8 cellular contexts compared by ENCODE assay signal in genomic region chr20:37431786-37432185, GRCh38.
"Had no signal": no experiment of that assay in that cellular context is flagged by ENCODE, and none has a peak within 500 bp of the region (broad histone marks: within the 10 kb centered on the region; RNA-seq: fewer than 3 reads in every experiment).

No MANE protein-coding gene starts in this region.

- DNase-seq: GM23248, GOT3, H7, HFFc6 had no signal

- H3K27ac ChIP-seq: GM23248, HL-60 had no signal

- H3K36me3 ChIP-seq: HAP-1 had no signal

- H3K9me3 Mint-ChIP-seq: HFFc6, IgD-negative memory B cell had no signal

- H3K27ac Mint-ChIP-seq: HFFc6, IgD-negative memory B cell had no signal

- H3K9me3 ChIP-seq: HAP-1 had no signal

- H3K36me3 Mint-ChIP-seq: IgD-negative memory B cell had no signal

- H3K9ac ChIP-seq: GM23248 had no signal

- H3K4me1 Mint-ChIP-seq: IgD-negative memory B cell had no signal

- H2AFZ ChIP-seq: GM23248 had no signal

- H3K27me3 Mint-ChIP-seq: IgD-negative memory B cell had no signal

- H3K4me3 ChIP-seq: GM23248, HAP-1 had no signal

- ATAC-seq: HCT116 had no signal

- H3K4me1 ChIP-seq: HAP-1 had no signal

- H3K4me3 Mint-ChIP-seq: HFFc6, IgD-negative memory B cell had no signal
